29 cellular contexts compared by ENCODE assay signal in the genomic region with DNA sequence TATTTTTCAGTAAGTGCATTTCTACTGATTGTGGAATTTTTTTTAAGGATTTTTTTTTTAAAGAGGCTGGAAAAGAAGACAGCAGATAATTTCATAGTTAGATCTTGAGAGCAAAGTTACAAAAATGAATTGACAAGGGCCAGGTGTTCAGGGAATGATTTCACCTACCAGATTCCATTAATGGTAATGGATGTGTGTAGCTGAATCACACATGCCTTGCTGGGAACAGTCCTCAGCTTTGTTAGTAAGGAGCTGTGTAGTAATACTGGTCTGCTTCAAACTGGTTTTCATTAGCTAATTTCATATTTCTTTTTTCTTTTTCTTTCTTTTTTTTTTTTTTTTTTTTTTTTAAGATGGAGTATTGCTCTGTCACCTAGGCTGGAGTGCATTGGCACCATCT. TPM values are rescaled to one million over a fixed set of nuclear protein-coding genes. Genes with fewer than 3 reads are reported as not detected.
A peak's percentile ranks its signal among the peaks of the same experiment; 100 is the strongest.
DNase-seq lines count a peak whose midpoint lies in the region; ATAC-seq and TF ChIP-seq lines count a peak whose summit lies in the region.
"Had no signal": no experiment of that assay in that cellular context is flagged by ENCODE, and none has a peak within 500 bp of the region (broad histone marks: within the 10 kb centered on the region; RNA-seq: fewer than 3 reads in every experiment).

No MANE protein-coding gene starts in this region.

- H3K4me1 ChIP-seq in IMR-90 (ENCODE audit: control insufficient read depth, insufficient read depth, low read length) (peaks cover 14% of the 10 kb centered on the region), endodermal cell (ENCODE audit: control insufficient read depth, insufficient read depth, low read length) (peaks cover 3% of the 10 kb centered on the region), left ventricle myocardium inferior (peaks cover 45% of the 10 kb centered on the region)
- H3K4me1 ChIP-seq: BLaER1 treated with 17β-estradiol and CSF1 and Interleukin-3, amounts not matched to agents 10 nM and 100 nM; Caco-2; left lung had no signal

- H3K9ac ChIP-seq in IMR-90 (ENCODE audit: low read depth, low read length), result no peak overlapping the region
- H3K9ac ChIP-seq in endodermal cell (ENCODE audit: extremely low read depth, low read length, poor library complexity, severe bottlenecking), result no peak overlapping the region
- H3K9ac ChIP-seq: BLaER1 treated with 17β-estradiol and CSF1 and Interleukin-3, amounts not matched to agents 10 nM and 100 nM had no signal

- no peak overlapping the region for H2BK15ac ChIP-seq in IMR-90 (ENCODE audit: low read depth, low read length)

- no peak overlapping the region for H3K18ac ChIP-seq in IMR-90 (ENCODE audit: low read depth, low read length)

- H4K8ac ChIP-seq in IMR-90 (ENCODE audit: low read depth in 2 of 2, low read length in 2 of 2), result no peak overlapping the region

- peak; percentile 23 for DNase-seq in AG10803 (ENCODE audit: low read depth)
- DNase-seq in IMR-90, result peak; percentile 50
- no peak for DNase-seq in endodermal cell
- DNase-seq in myocyte (ENCODE audit: low read depth), result peak; percentile 47
- no peak for DNase-seq in left ventricle myocardium inferior
- no peak for DNase-seq in activated CD8-positive, alpha-beta memory T cell treated with anti-CD3 and anti-CD28 coated beads, Interleukin-2, amount 50 U/mL, for 4 hours
- DNase-seq: activated CD4-positive, alpha-beta T cell treated with anti-CD3 and anti-CD28 coated beads, Interleukin-2, amount 50 U/mL, for 48 hours; activated naive CD4-positive, alpha-beta T cell treated with anti-CD3 and anti-CD28 coated beads, Interleukin-2, amount 50 U/mL, for 16 hours; amniotic stem cell; Caco-2; effector CD8-positive, alpha-beta T cell; GDM1; H9; left lung; naive thymus-derived CD4-positive, alpha-beta T cell; NCI-H446 treated with DMSO at 0.1 percent for 48 hours; occipital lobe; small intestine; stimulated activated CD4-positive, alpha-beta T cell treated with anti-CD3 and anti-CD28 coated beads, Interleukin-1b, Interleukin-23, amount 100 ng/mL, for 48 hours; stimulated activated CD8-positive, alpha-beta memory T cell treated with anti-CD3 and anti-CD28 coated beads, Interleukin-4, amount 100 ng/mL, for 48 hours; stomach; T-cell; thyroid gland had no signal

- CTCF ChIA-PET in IMR-90 (lab: Yijun Ruan, JAX), result interaction anchor here (0.6 kb wide), 1 partner anchor 102 kb away, joined by 3 read pairs; no protein-coding TSS in a partner anchor

- H3K9me3 ChIP-seq in IMR-90 (ENCODE audit: control insufficient read depth, insufficient read depth, low read length), result no peaks in the 10 kb centered on the region
- no peaks in the 10 kb centered on the region for H3K9me3 ChIP-seq in endodermal cell (ENCODE audit: control insufficient read depth, low read length)
- H3K9me3 ChIP-seq in left ventricle myocardium inferior (replicated peaks), result no peaks in the 10 kb centered on the region
- H3K9me3 ChIP-seq: BLaER1 treated with 17β-estradiol and CSF1 and Interleukin-3, amounts not matched to agents 10 nM and 100 nM; Caco-2; left lung; stomach; thyroid gland had no signal

- in situ Hi-C loops in IMR-90 (cut with MboI; ENCODE audit: low sequenced_read_pairs), result no loop called here

- TF ChIP-seq RAD21 in IMR-90 (IDR thresholded peaks at IDR 0.05; ENCODE audit: low read length), result no peak

- dilution Hi-C loops in IMR-90 (cut with HindIII; ENCODE audit: low sequenced_read_pairs, unreplicated experiment), result no loop called here

- TF ChIP-seq CTCF in AG10803 (conservative IDR thresholded peaks at IDR 0.05; ENCODE audit: low read length), result no peak
- TF ChIP-seq CTCF in IMR-90 (conservative IDR thresholded peaks at IDR 0.05; ENCODE audit: low read depth, low read length), result no peak
- TF ChIP-seq CTCF in endodermal cell (conservative IDR thresholded peaks at IDR 0.05), result no peak
- no peak for TF ChIP-seq CTCF in left ventricle myocardium inferior (IDR thresholded peaks at IDR 0.05; ENCODE audit: borderline replicate concordance)

- peak overlapping the region; percentile 48 for H3K27ac Mint-ChIP-seq in endodermal cell
- H3K27ac Mint-ChIP-seq in stimulated activated memory B cell treated with anti-CD40 and anti-IgM and Interleukin-4, amounts not matched to agents 10 μg/mL and 1 μg/mL and 100 μg/mL, for 72 hours, result no peak overlapping the region
- H3K27ac Mint-ChIP-seq: activated T-helper 17 cell treated with anti-CD3 and anti-CD28 coated beads, Interleukin-2, amount 50 U/mL, for 72 hours; H9; T-cell had no signal

- no peak for TF ChIP-seq POLR2A in IMR-90 (IDR thresholded peaks at IDR 0.05; ENCODE audit: low read depth, low read length)

- peaks cover 23% of the 10 kb centered on the region for H4K20me1 ChIP-seq in IMR-90 (ENCODE audit: insufficient read depth, low read length)

- no peak overlapping the region for H3K14ac ChIP-seq in IMR-90 (replicated peaks; ENCODE audit: low read depth, low read length)

- H3K56ac ChIP-seq in IMR-90 (ENCODE audit: extremely low read depth, insufficient read depth, low read length), result no peak overlapping the region

- no peak overlapping the region for H3K4ac ChIP-seq in IMR-90 (ENCODE audit: low read depth, low read length)

- POLR2A ChIA-PET in IMR-90 (lab: Charles Lee; ENCODE audit: unreplicated experiment), result no interaction called here

- no peaks in the 10 kb centered on the region for H3K9me3 Mint-ChIP-seq in endodermal cell
- no peaks in the 10 kb centered on the region for H3K9me3 Mint-ChIP-seq in stimulated activated memory B cell treated with anti-CD40 and anti-IgM and Interleukin-4, amounts not matched to agents 10 μg/mL and 1 μg/mL and 100 μg/mL, for 72 hours
- H3K9me3 Mint-ChIP-seq: activated T-helper 17 cell treated with anti-CD3 and anti-CD28 coated beads, Interleukin-2, amount 50 U/mL, for 72 hours; H9; naive thymus-derived CD4-positive, alpha-beta T cell; T-cell had no signal

- H3K4me1 Mint-ChIP-seq in endodermal cell, result peaks cover 11% of the 10 kb centered on the region
- H3K4me1 Mint-ChIP-seq in stimulated activated memory B cell treated with anti-CD40 and anti-IgM and Interleukin-4, amounts not matched to agents 10 μg/mL and 1 μg/mL and 100 μg/mL, for 72 hours, result peaks cover 7% of the 10 kb centered on the region
- H3K4me1 Mint-ChIP-seq: H9 had no signal

- H2AK5ac ChIP-seq in IMR-90 (ENCODE audit: low read depth, low read length), result no peak overlapping the region

- no TSS peak for BruUV-seq in IMR-90 (replicated peaks; lab: Mats Ljungman, UMichigan)

- H3K4me3 ChIP-seq in AG10803 (ENCODE audit: low read length), result no peak overlapping the region
- H3K4me3 ChIP-seq in IMR-90 (ENCODE audit: insufficient read depth, low read depth, low read length), result no peak overlapping the region
- no peak overlapping the region for H3K4me3 ChIP-seq in endodermal cell (ENCODE audit: low read length)
- H3K4me3 ChIP-seq in left ventricle myocardium inferior, result no peak overlapping the region
- H3K4me3 ChIP-seq: BLaER1 treated with 17β-estradiol and CSF1 and Interleukin-3, amounts not matched to agents 10 nM and 100 nM; hepatocyte; left lung; stomach; thyroid gland had no signal

- H3K36me3 ChIP-seq in IMR-90 (ENCODE audit: control insufficient read depth, insufficient read depth, low read length) (peaks cover 18% of the 10 kb centered on the region), endodermal cell (ENCODE audit: control insufficient read depth, insufficient read depth, low read length) (peaks cover 38% of the 10 kb centered on the region), left ventricle myocardium inferior (peaks cover 83% of the 10 kb centered on the region)

- H3K27me3 ChIP-seq in IMR-90 (ENCODE audit: control insufficient read depth, insufficient read depth, low read length) (no peaks in the 10 kb centered on the region), endodermal cell (ENCODE audit: control insufficient read depth, insufficient read depth, low read length, poor library complexity, severe bottlenecking) (no peaks in the 10 kb centered on the region), left ventricle myocardium inferior (ENCODE audit: low read depth) (no peaks in the 10 kb centered on the region)
- H3K27me3 ChIP-seq: BLaER1 treated with 17β-estradiol and CSF1 and Interleukin-3, amounts not matched to agents 10 nM and 100 nM; hepatocyte; left lung; stomach; thyroid gland had no signal

- H2BK5ac ChIP-seq in IMR-90 (ENCODE audit: low read depth, low read length, poor library complexity, severe bottlenecking), result no peak overlapping the region

- no peaks in the 10 kb centered on the region for H3K27me3 Mint-ChIP-seq in endodermal cell (ENCODE audit: insufficient read depth)
- no peaks in the 10 kb centered on the region for H3K27me3 Mint-ChIP-seq in stimulated activated memory B cell treated with anti-CD40 and anti-IgM and Interleukin-4, amounts not matched to agents 10 μg/mL and 1 μg/mL and 100 μg/mL, for 72 hours
- H3K27me3 Mint-ChIP-seq: activated T-helper 17 cell treated with anti-CD3 and anti-CD28 coated beads, Interleukin-2, amount 50 U/mL, for 72 hours; naive thymus-derived CD4-positive, alpha-beta T cell; T-cell had no signal

- H3K36me3 Mint-ChIP-seq in endodermal cell (ENCODE audit: low read depth), result peaks cover 63% of the 10 kb centered on the region
- peaks cover 42% of the 10 kb centered on the region for H3K36me3 Mint-ChIP-seq in stimulated activated memory B cell treated with anti-CD40 and anti-IgM and Interleukin-4, amounts not matched to agents 10 μg/mL and 1 μg/mL and 100 μg/mL, for 72 hours

- no peak overlapping the region for H2BK20ac ChIP-seq in IMR-90 (ENCODE audit: low read depth, low read length)

- H2BK120ac ChIP-seq in IMR-90 (ENCODE audit: low read depth, low read length), result no peak overlapping the region

- H3K27ac ChIP-seq in IMR-90 (ENCODE audit: insufficient read depth, low read length), result no peak overlapping the region
- H3K27ac ChIP-seq in endodermal cell (ENCODE audit: low read depth, low read length), result no peak overlapping the region
- H3K27ac ChIP-seq in left ventricle myocardium inferior (replicated peaks), result no peak overlapping the region
- H3K27ac ChIP-seq: BLaER1 treated with 17β-estradiol and CSF1 and Interleukin-3, amounts not matched to agents 10 nM and 100 nM; hepatocyte; left lung; thyroid gland had no signal

- intact Hi-C loops in IMR-90 (cut with micrococcal nuclease) (no loop called here), left ventricle myocardium inferior (cut with micrococcal nuclease) (no loop called here)

- ATAC-seq in IMR-90 (ENCODE audit: low read depth), result no peak
- no peak for ATAC-seq in stimulated activated memory B cell treated with anti-CD40 and anti-IgM and Interleukin-4, amounts not matched to agents 10 μg/mL and 1 μg/mL and 100 μg/mL, for 72 hours
- ATAC-seq: activated T-helper 17 cell treated with anti-CD3 and anti-CD28 coated beads, Interleukin-2, amount 50 U/mL, for 72 hours; esophagus mucosa; left lung; naive thymus-derived CD4-positive, alpha-beta T cell; Panc1; T-cell had no signal

- no peak overlapping the region for H3K4me3 Mint-ChIP-seq in endodermal cell
- H3K4me3 Mint-ChIP-seq in stimulated activated memory B cell treated with anti-CD40 and anti-IgM and Interleukin-4, amounts not matched to agents 10 μg/mL and 1 μg/mL and 100 μg/mL, for 72 hours, result no peak overlapping the region
- H3K4me3 Mint-ChIP-seq: activated T-helper 17 cell treated with anti-CD3 and anti-CD28 coated beads, Interleukin-2, amount 50 U/mL, for 72 hours; H9; naive thymus-derived CD4-positive, alpha-beta T cell; T-cell had no signal

- H2AFZ ChIP-seq in IMR-90 (replicated peaks; ENCODE audit: low read length, poor library complexity), result no peak overlapping the region
- H2AFZ ChIP-seq: hepatocyte had no signal

- H3K79me1 ChIP-seq in IMR-90 (ENCODE audit: low read depth in 1 of 2, low read length in 2 of 2), result peaks cover 19 to 56% of the 10 kb centered on the region in 2 experiments

- no peak overlapping the region for H3K4me2 ChIP-seq in IMR-90 (ENCODE audit: low read depth, low read length)
- H3K4me2 ChIP-seq: BLaER1 treated with 17β-estradiol and CSF1 and Interleukin-3, amounts not matched to agents 10 nM and 100 nM; hepatocyte had no signal

- no peak overlapping the region for H3K23ac ChIP-seq in IMR-90 (ENCODE audit: low read depth, low read length)

- no peak overlapping the region for H2AK9ac ChIP-seq in IMR-90 (replicated peaks; ENCODE audit: low read depth, low read length, poor library complexity)

- H4K5ac ChIP-seq in IMR-90 (ENCODE audit: low read depth, low read length), result no peak overlapping the region

- H4K91ac ChIP-seq in IMR-90 (ENCODE audit: insufficient read depth, low read depth, low read length), result no peak overlapping the region

- H3K9me1 ChIP-seq in IMR-90 (ENCODE audit: insufficient read depth, low read length), result peaks cover 19% of the 10 kb centered on the region

RNA-seq across cellular contexts. Expression of gene NR1D2, which starts 16.0 kb away (rescaled TPM):
- total RNA-seq in IMR-90 (2012; rRNA removed) (41.0 and 46.1 TPM in 2 replicates), endodermal cell (10 to 100 TPM; 22.7 to 30.5 TPM), myocyte (15.5 and 21.1 TPM in 2 replicates), left ventricle myocardium inferior (43.5 TPM)
- polyA plus RNA-seq in IMR-90 (2012; rRNA removed), result 7.5 and 8.1 TPM in 2 replicates
- polyA plus RNA-seq in IMR-90 (2012; cell fraction: cytosol; rRNA removed), result 1.7 and 2.1 TPM in 2 replicates
- polyA plus RNA-seq in IMR-90 (2012; cell fraction: nucleus; rRNA removed; ENCODE audit: low replicate concordance), result 0.62 and 8.5 TPM in 2 replicates
- 20.6 TPM for polyA plus RNA-seq in endodermal cell (2013, experiment 1 of 2)
- 21.0 TPM for polyA plus RNA-seq in endodermal cell (2013, experiment 2 of 2)
- polyA plus RNA-seq in myocyte (2012), result 6.4 TPM

RNA-seq across cellular contexts. Expression of gene RPL15, which starts 44.1 kb away (rescaled TPM):
- total RNA-seq in IMR-90 (2012; rRNA removed) (1,419 and 2,730 TPM in 2 replicates), endodermal cell (1,000 to 10,000 TPM; 2,011 to 2,129 TPM), myocyte (1,284 and 1,647 TPM in 2 replicates), left ventricle myocardium inferior (915 TPM)
- polyA plus RNA-seq in IMR-90 (2012; rRNA removed), result 4,701 and 5,087 TPM in 2 replicates
- polyA plus RNA-seq in IMR-90 (2012; cell fraction: cytosol; rRNA removed), result 2,854 and 3,719 TPM in 2 replicates
- polyA plus RNA-seq in IMR-90 (2012; cell fraction: nucleus; rRNA removed; ENCODE audit: low replicate concordance), result 1,256 and 2,197 TPM in 2 replicates
- polyA plus RNA-seq in endodermal cell (2013, experiment 1 of 2), result 3,347 TPM
- polyA plus RNA-seq in endodermal cell (2013, experiment 2 of 2), result 3,114 TPM
- polyA plus RNA-seq in myocyte (2012), result 2,127 TPM

RNA-seq across cellular contexts. Expression of gene NKIRAS1, which starts 44.3 kb away (rescaled TPM):
- total RNA-seq in IMR-90 (2012; rRNA removed), result 6.8 and 16.1 TPM in 2 replicates
- polyA plus RNA-seq in IMR-90 (2012; rRNA removed), result 5.6 and 6.1 TPM in 2 replicates
- polyA plus RNA-seq in IMR-90 (2012; cell fraction: cytosol; rRNA removed), result 2.4 and 3.6 TPM in 2 replicates
- 1.0 and 3.0 TPM in 2 replicates for polyA plus RNA-seq in IMR-90 (2012; cell fraction: nucleus; rRNA removed; ENCODE audit: low replicate concordance)
- 1 to 10 TPM; 6.3 to 6.9 TPM for total RNA-seq in endodermal cell
- 11.6 TPM for polyA plus RNA-seq in endodermal cell (2013, experiment 1 of 2)
- 9.2 TPM for polyA plus RNA-seq in endodermal cell (2013, experiment 2 of 2)
- total RNA-seq in myocyte, result 27.2 and 34.1 TPM in 2 replicates
- 10.6 TPM for polyA plus RNA-seq in myocyte (2012)
- total RNA-seq in left ventricle myocardium inferior, result 20.8 TPM

Comparison
In these comparisons a context has a peak if more than half of its experiments do, and no peak if none do; other contexts are left out.
1. DNase-seq: peak in AG10803 (single experiment), IMR-90 (single experiment) and myocyte (single experiment); none in endodermal cell (single experiment), left ventricle myocardium inferior (single experiment) and activated CD8-positive, alpha-beta memory T cell treated with anti-CD3 and anti-CD28 coated beads, Interleukin-2, amount 50 U/mL, for 4 hours (single experiment).